Comparison of ENCODE assay signal across 1 cellular context in genomic region chr19:6524326-6524725, GRCh38.
TF ChIP-seq lines count a peak whose summit lies in the region.

No MANE protein-coding gene starts in this region.

TF ChIP-seq in endothelial cell of umbilical vein, 7 proteins besides CTCF, POLR2A, EP300 and RAD21:
- TF ChIP-seq GATA2 (IDR thresholded peaks at IDR 0.05; ENCODE audit: insufficient read depth, insufficient read length, low read depth, low read length) (no peak), MAX (IDR thresholded peaks at IDR 0.05; ENCODE audit: insufficient read depth, insufficient read length) (no peak), JUN (IDR thresholded peaks at IDR 0.05; ENCODE audit: borderline replicate concordance, insufficient read depth, insufficient read length, low read depth) (no peak), EZH2 (IDR thresholded peaks at IDR 0.05; ENCODE audit: borderline replicate concordance, low read depth, low read length, severe bottlenecking) (no peak), FOS (IDR thresholded peaks at IDR 0.05; ENCODE audit: borderline replicate concordance, insufficient read depth, low read length) (no peak), POLR2AphosphoS5 (IDR thresholded peaks at IDR 0.05; ENCODE audit: insufficient read depth, low read depth, low read length) (no peak), MYC (IDR thresholded peaks at IDR 0.05; ENCODE audit: low read depth, low read length) (no peak)
